Comparison of ENCODE assay signal across 10 cellular contexts in genomic region chr3:126959921-126960603, GRCh38. TPM values are rescaled to one million over a fixed set of nuclear protein-coding genes. Genes with fewer than 3 reads are reported as not detected.
DNase-seq lines count a peak whose midpoint lies in the region; ATAC-seq and TF ChIP-seq lines count a peak whose summit lies in the region.
"Had no signal": no experiment of that assay in that cellular context is flagged by ENCODE, and none has a peak within 500 bp of the region (broad histone marks: within the 10 kb centered on the region; RNA-seq: fewer than 3 reads in every experiment).

No MANE protein-coding gene starts in this region.

- peaks cover 4% of the 10 kb centered on the region for H3K4me1 Mint-ChIP-seq in T-helper 17 cell

- H3K27ac Mint-ChIP-seq in T-helper 17 cell = peak overlapping the region; percentile 66
- H3K27ac Mint-ChIP-seq: CD8-positive, alpha-beta T cell had no signal

- 61 to 67% methylated on average over 11 to 17 of the region's 17 CpGs for WGBS in testis, 2 donors

- no peaks in the 10 kb centered on the region for H3K9me3 ChIP-seq in T-helper 17 cell (ENCODE audit: control insufficient read depth, low read length, poor library complexity, severe bottlenecking)
- H3K9me3 ChIP-seq in testis = no peaks in the 10 kb centered on the region

- H3K4me3 ChIP-seq in foreskin fibroblast (ENCODE audit: low read depth in 1 of 2, low read length in 2 of 2) = no peak overlapping the region
- H3K4me3 ChIP-seq in skin epidermis = no peak overlapping the region
- no peak overlapping the region for H3K4me3 ChIP-seq in testis

- H3K27ac ChIP-seq in skin epidermis (peak overlapping the region in 18 of 21 experiments; percentile 11 to 84 (median 74)), testis (peak overlapping the region in 1 of 2 donors; percentile 76)

- no peak for TF ChIP-seq POLR2A in testis (IDR thresholded peaks at IDR 0.05)

- H3K4me3 Mint-ChIP-seq in T-helper 17 cell = no peak overlapping the region
- H3K4me3 Mint-ChIP-seq: CD8-positive, alpha-beta T cell had no signal

- no peaks in the 10 kb centered on the region for H3K27me3 Mint-ChIP-seq in T-helper 17 cell

- no peaks in the 10 kb centered on the region for H3K27me3 ChIP-seq in testis

- H3K4me1 ChIP-seq in testis = peaks cover 26% of the 10 kb centered on the region

- H3K36me3 Mint-ChIP-seq in T-helper 17 cell (ENCODE audit: low read depth) = no peaks in the 10 kb centered on the region

- TF ChIP-seq CTCF in foreskin fibroblast (IDR thresholded peaks at IDR 0.05; ENCODE audit: low read depth, low read length) = peak; percentile 55
- TF ChIP-seq CTCF in testis (IDR thresholded peaks at IDR 0.05) = no peak

- intact Hi-C loops in testis (cut with DNase I; ENCODE audit: low total_unique reads) = no loop called here

- no peaks in the 10 kb centered on the region for H3K36me3 ChIP-seq in testis (ENCODE audit: low read depth, missing control alignments)

- ATAC-seq in T-helper 17 cell = no peak
- ATAC-seq in HG03159 (IDR thresholded peaks at IDR 0.05; ENCODE audit: unreplicated experiment) = no peak
- ATAC-seq: CD8-positive, alpha-beta T cell; HCT116 had no signal

- DNase-seq in NCI-H2227 (lab: John Stamatoyannopoulos, UW; ENCODE audit: unreplicated experiment) (peak; percentile 39), NCI-H2227 treated with DMSO at 0.1 percent for 48 hours (lab: John Stamatoyannopoulos, UW) (no peak), T-helper 17 cell (no peak), foreskin fibroblast (peak; percentile 71 to 86), testis (no peak)
- DNase-seq in stimulated activated CD4-positive, alpha-beta T cell treated with anti-CD3 and anti-CD28 coated beads, Interleukin-12 subunit alpha, Interleukin-12 subunit beta, amount 100 ng/mL, for 4 hours = no peak
- DNase-seq: CD8-positive, alpha-beta T cell had no signal

RNA-seq across cellular contexts. Expression of gene PLXNA1, which starts 22.9 kb away (rescaled TPM):
- total RNA-seq in T-helper 17 cell (10 to 100 TPM; 13.7 to 16.4 TPM), testis (10 to 100 TPM; 65.8 to 79.7 TPM)
- polyA plus RNA-seq in testis (ENCODE audit: insufficient read depth, low read depth, low replicate concordance) = 29.3 TPM

Comparison
In these comparisons a context has a peak if more than half of its experiments do, and no peak if none do; other contexts are left out.
1. DNase-seq: peak in NCI-H2227 (single experiment) and foreskin fibroblast (2 of 2); none in NCI-H2227 treated with DMSO at 0.1 percent for 48 hours (single experiment), T-helper 17 cell (0 of 3), stimulated activated CD4-positive, alpha-beta T cell treated with anti-CD3 and anti-CD28 coated beads, Interleukin-12 subunit alpha, Interleukin-12 subunit beta, amount 100 ng/mL, for 4 hours (single experiment) and testis (single experiment).